Comparison of ENCODE assay signal across 1 cellular context in the genomic region with DNA sequence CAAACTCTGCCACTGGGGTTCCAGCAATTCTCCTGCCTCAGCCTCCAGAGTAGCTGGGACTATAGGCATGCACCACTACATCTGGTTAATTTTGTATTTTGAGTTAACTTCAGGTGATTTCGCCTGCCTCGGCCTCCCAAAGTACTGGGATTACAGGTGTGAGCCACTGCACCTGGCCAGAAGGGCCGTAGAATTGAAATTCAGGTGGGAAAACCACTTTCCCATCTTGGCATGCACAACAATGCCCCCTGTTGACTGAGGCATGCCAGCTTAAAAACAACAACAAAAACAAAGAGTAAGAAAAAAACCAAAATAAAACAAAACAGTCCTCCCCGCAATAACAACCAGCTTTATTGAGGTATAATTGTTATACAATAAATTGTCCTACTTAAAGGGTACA.
TF ChIP-seq lines count a peak whose summit lies in the region.

No MANE protein-coding gene starts in this region.

TF ChIP-seq in HCT116, 20 proteins besides CTCF, POLR2A, EP300 and RAD21 (continued from another document):
- TF ChIP-seq, protein P1, sequence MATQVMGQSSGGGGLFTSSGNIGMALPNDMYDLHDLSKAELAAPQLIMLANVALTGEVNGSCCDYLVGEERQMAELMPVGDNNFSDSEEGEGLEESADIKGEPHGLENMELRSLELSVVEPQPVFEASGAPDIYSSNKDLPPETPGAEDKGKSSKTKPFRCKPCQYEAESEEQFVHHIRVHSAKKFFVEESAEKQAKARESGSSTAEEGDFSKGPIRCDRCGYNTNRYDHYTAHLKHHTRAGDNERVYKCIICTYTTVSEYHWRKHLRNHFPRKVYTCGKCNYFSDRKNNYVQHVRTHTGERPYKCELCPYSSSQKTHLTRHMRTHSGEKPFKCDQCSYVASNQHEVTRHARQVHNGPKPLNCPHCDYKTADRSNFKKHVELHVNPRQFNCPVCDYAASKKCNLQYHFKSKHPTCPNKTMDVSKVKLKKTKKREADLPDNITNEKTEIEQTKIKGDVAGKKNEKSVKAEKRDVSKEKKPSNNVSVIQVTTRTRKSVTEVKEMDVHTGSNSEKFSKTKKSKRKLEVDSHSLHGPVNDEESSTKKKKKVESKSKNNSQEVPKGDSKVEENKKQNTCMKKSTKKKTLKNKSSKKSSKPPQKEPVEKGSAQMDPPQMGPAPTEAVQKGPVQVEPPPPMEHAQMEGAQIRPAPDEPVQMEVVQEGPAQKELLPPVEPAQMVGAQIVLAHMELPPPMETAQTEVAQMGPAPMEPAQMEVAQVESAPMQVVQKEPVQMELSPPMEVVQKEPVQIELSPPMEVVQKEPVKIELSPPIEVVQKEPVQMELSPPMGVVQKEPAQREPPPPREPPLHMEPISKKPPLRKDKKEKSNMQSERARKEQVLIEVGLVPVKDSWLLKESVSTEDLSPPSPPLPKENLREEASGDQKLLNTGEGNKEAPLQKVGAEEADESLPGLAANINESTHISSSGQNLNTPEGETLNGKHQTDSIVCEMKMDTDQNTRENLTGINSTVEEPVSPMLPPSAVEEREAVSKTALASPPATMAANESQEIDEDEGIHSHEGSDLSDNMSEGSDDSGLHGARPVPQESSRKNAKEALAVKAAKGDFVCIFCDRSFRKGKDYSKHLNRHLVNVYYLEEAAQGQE (IDR thresholded peaks at IDR 0.05; ENCODE audit: low read depth): no peak
- TF ChIP-seq ELF1 (IDR thresholded peaks at IDR 0.05; ENCODE audit: borderline replicate concordance, low read depth) (no peak), EZH2phosphoT487 (IDR thresholded peaks at IDR 0.05; ENCODE audit: borderline replicate concordance) (no peak), TCF7L2 (IDR thresholded peaks at IDR 0.05; ENCODE audit: borderline replicate concordance, extremely low read depth, insufficient read depth, insufficient read length) (no peak)
- TF ChIP-seq, protein P2, sequence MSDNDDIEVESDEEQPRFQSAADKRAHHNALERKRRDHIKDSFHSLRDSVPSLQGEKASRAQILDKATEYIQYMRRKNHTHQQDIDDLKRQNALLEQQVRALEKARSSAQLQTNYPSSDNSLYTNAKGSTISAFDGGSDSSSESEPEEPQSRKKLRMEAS (IDR thresholded peaks at IDR 0.05): no peak
TF ChIP-seq in HCT116: peak in this region for 0.
